23 cellular contexts compared by ENCODE assay signal in genomic region chr3:87025636-87026035, GRCh38. TPM values are rescaled to one million over a fixed set of nuclear protein-coding genes. Genes with fewer than 3 reads are reported as not detected.
"Had no signal": no experiment of that assay in that cellular context is flagged by ENCODE, and none has a peak within 500 bp of the region (broad histone marks: within the 10 kb centered on the region; RNA-seq: fewer than 3 reads in every experiment).

No MANE protein-coding gene starts in this region.

- H3K9me3 ChIP-seq: esophagus muscularis mucosa, neutrophil, ovary, psoas muscle, right atrium auricular region, tibial nerve had no signal

- H3K27ac Mint-ChIP-seq: activated CD4-positive, alpha-beta memory T cell treated with anti-CD3 and anti-CD28 coated beads for 36 hours; activated naive CD4-positive, alpha-beta T cell treated with anti-CD3 and anti-CD28 coated beads for 36 hours; activated naive CD8-positive, alpha-beta T cell treated with anti-CD3 and anti-CD28 coated beads, Interleukin-2, amount 10 ng/mL, durations not matched to agents 7 days and 5 days; activated T-cell treated with anti-CD3 and anti-CD28 coated beads, Interleukin-2, amount 50 U/mL, for 72 hours; natural killer cell treated with Interleukin-12 subunit alpha and Interleukin-12 subunit beta and Interleukin-15 and Interleukin-18, amount 100 ng/mL, for 72 hours; stimulated activated naive CD8-positive, alpha-beta T cell treated with anti-CD3 and anti-CD28 coated beads, Interleukin-15, Interleukin-2, amounts not matched to agents 100 ng/mL and 50 ng/mL, for 24 hours had no signal

- H3K9me3 Mint-ChIP-seq: activated naive CD4-positive, alpha-beta T cell treated with anti-CD3 and anti-CD28 coated beads for 36 hours had no signal

- H3K4me3 Mint-ChIP-seq: activated CD4-positive, alpha-beta memory T cell treated with anti-CD3 and anti-CD28 coated beads for 36 hours; activated naive CD4-positive, alpha-beta T cell treated with anti-CD3 and anti-CD28 coated beads for 36 hours; activated naive CD8-positive, alpha-beta T cell treated with anti-CD3 and anti-CD28 coated beads, Interleukin-2, amount 10 ng/mL, durations not matched to agents 7 days and 5 days; activated T-cell treated with anti-CD3 and anti-CD28 coated beads, Interleukin-2, amount 50 U/mL, for 72 hours; brain; natural killer cell treated with Interleukin-12 subunit alpha and Interleukin-12 subunit beta and Interleukin-15 and Interleukin-18, amount 100 ng/mL, for 72 hours; stimulated activated naive CD8-positive, alpha-beta T cell treated with anti-CD3 and anti-CD28 coated beads, Interleukin-15, Interleukin-2, amounts not matched to agents 100 ng/mL and 50 ng/mL, for 24 hours had no signal

- H3K36me3 Mint-ChIP-seq: activated CD4-positive, alpha-beta memory T cell treated with anti-CD3 and anti-CD28 coated beads for 36 hours; activated naive CD8-positive, alpha-beta T cell treated with anti-CD3 and anti-CD28 coated beads, Interleukin-2, amount 10 ng/mL, durations not matched to agents 7 days and 5 days; brain; natural killer cell treated with Interleukin-12 subunit alpha and Interleukin-12 subunit beta and Interleukin-15 and Interleukin-18, amount 100 ng/mL, for 72 hours had no signal

- DNase-seq: activated CD4-positive, alpha-beta memory T cell treated with anti-CD3 and anti-CD28 coated beads for 36 hours; activated CD4-positive, alpha-beta T cell treated with anti-CD3 and anti-CD28 coated beads for 48 hours; activated effector memory CD4-positive, alpha-beta T cell treated with Interleukin-2 at 50 U/mL for 16 hours; activated naive CD4-positive, alpha-beta T cell treated with anti-CD3 and anti-CD28 coated beads for 36 hours; activated naive CD8-positive, alpha-beta T cell treated with anti-CD3 and anti-CD28 coated beads, Interleukin-2, amount 10 ng/mL, durations not matched to agents 7 days and 5 days; activated T-cell treated with anti-CD3 and anti-CD28 coated beads, Interleukin-2, amount 50 U/mL, for 72 hours; effector memory CD4-positive, alpha-beta T cell; foreskin melanocyte; glutamatergic neuron; hippocampal formation; left ventricle myocardium inferior; ovary; psoas muscle; stimulated activated CD4-positive, alpha-beta T cell treated with anti-CD3 and anti-CD28 coated beads, Interleukin-12 subunit alpha, Interleukin-12 subunit beta, amount 100 ng/mL, for 4 hours; T-helper 2 cell had no signal

- H3K4me3 ChIP-seq: esophagus muscularis mucosa, left ventricle myocardium inferior, ovary, psoas muscle, right atrium auricular region, tibial nerve had no signal

- H3K27me3 Mint-ChIP-seq: activated CD4-positive, alpha-beta memory T cell treated with anti-CD3 and anti-CD28 coated beads for 36 hours; activated naive CD8-positive, alpha-beta T cell treated with anti-CD3 and anti-CD28 coated beads, Interleukin-2, amount 10 ng/mL, durations not matched to agents 7 days and 5 days; brain; natural killer cell treated with Interleukin-12 subunit alpha and Interleukin-12 subunit beta and Interleukin-15 and Interleukin-18, amount 100 ng/mL, for 72 hours; stimulated activated naive CD8-positive, alpha-beta T cell treated with anti-CD3 and anti-CD28 coated beads, Interleukin-15, Interleukin-2, amounts not matched to agents 100 ng/mL and 50 ng/mL, for 24 hours had no signal

- H3K4me1 Mint-ChIP-seq: activated naive CD8-positive, alpha-beta T cell treated with anti-CD3 and anti-CD28 coated beads, Interleukin-2, amount 10 ng/mL, durations not matched to agents 7 days and 5 days had no signal

- H3K36me3 ChIP-seq: esophagus muscularis mucosa, left ventricle myocardium inferior, neutrophil, ovary, right atrium auricular region, tibial nerve had no signal

- H3K27me3 ChIP-seq: esophagus muscularis mucosa, neutrophil, ovary, right atrium auricular region, tibial nerve had no signal

- H3K27ac ChIP-seq: esophagus muscularis mucosa, left ventricle myocardium inferior, neutrophil, ovary, psoas muscle, right atrium auricular region, tibial nerve had no signal

- H3K4me1 ChIP-seq: esophagus muscularis mucosa, left ventricle myocardium inferior, psoas muscle, right atrium auricular region, tibial nerve had no signal

RNA-seq across cellular contexts. Expression of gene VGLL3, which starts 34.7 kb away (rescaled TPM):
- total RNA-seq: activated CD4-positive, alpha-beta memory T cell treated with anti-CD3 and anti-CD28 coated beads for 36 hours; activated naive CD4-positive, alpha-beta T cell treated with anti-CD3 and anti-CD28 coated beads for 36 hours; activated naive CD8-positive, alpha-beta T cell treated with anti-CD3 and anti-CD28 coated beads, Interleukin-2, amount 10 ng/mL, durations not matched to agents 7 days and 5 days; activated T-cell treated with anti-CD3 and anti-CD28 coated beads, Interleukin-2, amount 50 U/mL, for 72 hours; dermis microvascular lymphatic vessel endothelial cell; natural killer cell treated with Interleukin-12 subunit alpha and Interleukin-12 subunit beta and Interleukin-15 and Interleukin-18, amount 100 ng/mL, for 72 hours had no signal
